In the genomic region with DNA sequence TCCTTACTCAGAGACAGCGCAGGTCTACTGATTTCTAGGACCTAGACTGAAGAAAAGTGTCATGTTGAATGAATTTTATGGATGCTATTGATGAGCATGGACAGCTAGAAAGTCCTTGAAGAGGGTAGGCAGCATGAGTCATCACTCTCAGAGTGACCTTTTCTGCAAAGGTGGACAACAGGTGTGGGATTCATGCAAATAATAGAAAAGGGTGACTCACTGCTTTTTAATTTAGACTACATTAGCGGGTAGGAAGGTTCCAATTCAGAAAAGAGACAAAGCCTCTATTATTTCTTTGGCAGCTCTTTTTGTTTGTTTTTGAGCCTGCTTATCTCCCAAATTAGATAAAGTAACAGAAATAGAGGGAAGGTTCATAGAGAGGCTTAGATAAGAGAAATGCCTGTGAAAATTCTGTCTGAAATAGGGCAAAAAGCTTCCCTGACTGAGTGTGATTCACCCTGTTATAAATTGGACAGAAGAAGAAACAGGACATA, we compare ENCODE assay signal across 11 cellular contexts.
DNase-seq lines count a peak whose midpoint lies in the region; ATAC-seq and TF ChIP-seq lines count a peak whose summit lies in the region.
"Had no signal": no experiment of that assay in that cellular context is flagged by ENCODE, and none has a peak within 500 bp of the region (broad histone marks: within the 10 kb centered on the region; RNA-seq: fewer than 3 reads in every experiment).

No MANE protein-coding gene starts in this region.

- no peaks in the 10 kb centered on the region for H4K20me1 ChIP-seq in smooth muscle cell (ENCODE audit: low read depth)

- 47% methylated on average over 2 of the region's 2 CpGs for WGBS in smooth muscle cell (ENCODE audit: low lambda C conversion rate)

- H3K4me2 ChIP-seq in smooth muscle cell, result peak overlapping the region; percentile 83

- no peaks in the 10 kb centered on the region for H3K36me3 ChIP-seq in smooth muscle cell (ENCODE audit: low read depth)
- H3K36me3 ChIP-seq: Peyer's patch had no signal

- H3K4me1 ChIP-seq in smooth muscle cell (ENCODE audit: low read depth), result peaks cover 27% of the 10 kb centered on the region

- no peak overlapping the region for H3K27ac Mint-ChIP-seq in activated naive CD4-positive, alpha-beta T cell treated with anti-CD3 and anti-CD28 coated beads, Interleukin-2, amount 10 ng/mL, durations not matched to agents 7 days and 5 days
- H3K27ac Mint-ChIP-seq: CD4-positive, CD25-positive, alpha-beta regulatory T cell had no signal

- TF ChIP-seq CTCF in fibroblast of the aortic adventitia (IDR thresholded peaks at IDR 0.05; ENCODE audit: insufficient read depth, low read length) (no peak), smooth muscle cell (IDR thresholded peaks at IDR 0.05; ENCODE audit: borderline replicate concordance, insufficient read depth, poor library complexity, severe bottlenecking) (no peak)

- no peak overlapping the region for H3K4me3 ChIP-seq in fibroblast of the aortic adventitia (ENCODE audit: low read depth, low read length)
- peak overlapping the region; percentile 39 for H3K4me3 ChIP-seq in smooth muscle cell
- H3K4me3 ChIP-seq: Peyer's patch had no signal

- no peaks in the 10 kb centered on the region for H3K9me3 ChIP-seq in smooth muscle cell (replicated peaks; ENCODE audit: low read depth)
- H3K9me3 ChIP-seq: Peyer's patch had no signal

- H2AFZ ChIP-seq in smooth muscle cell (ENCODE audit: low read depth), result no peak overlapping the region

- CTCF ChIA-PET in activated naive CD4-positive, alpha-beta T cell treated with anti-CD3 and anti-CD28 coated beads, Interleukin-2, amount 10 ng/mL, durations not matched to agents 7 days and 5 days (lab: Charles Lee), result no interaction called here

- no peaks in the 10 kb centered on the region for H3K27me3 ChIP-seq in smooth muscle cell (ENCODE audit: low read depth)
- H3K27me3 ChIP-seq: Peyer's patch had no signal

- H3F3A ChIP-seq in smooth muscle cell (ENCODE audit: low read depth), result no peaks in the 10 kb centered on the region

- H3K4me3 Mint-ChIP-seq in activated naive CD4-positive, alpha-beta T cell treated with anti-CD3 and anti-CD28 coated beads, Interleukin-2, amount 10 ng/mL, durations not matched to agents 7 days and 5 days, result no peak overlapping the region
- H3K4me3 Mint-ChIP-seq: CD4-positive, CD25-positive, alpha-beta regulatory T cell had no signal

- H3K79me2 ChIP-seq in smooth muscle cell (ENCODE audit: low read depth), result no peaks in the 10 kb centered on the region

- H3K9ac ChIP-seq in smooth muscle cell (ENCODE audit: low read depth), result no peak overlapping the region

- no peaks in the 10 kb centered on the region for H3K27me3 Mint-ChIP-seq in activated naive CD4-positive, alpha-beta T cell treated with anti-CD3 and anti-CD28 coated beads, Interleukin-2, amount 10 ng/mL, durations not matched to agents 7 days and 5 days
- H3K27me3 Mint-ChIP-seq: CD4-positive, CD25-positive, alpha-beta regulatory T cell had no signal

- no peaks in the 10 kb centered on the region for H3K4me1 Mint-ChIP-seq in activated naive CD4-positive, alpha-beta T cell treated with anti-CD3 and anti-CD28 coated beads, Interleukin-2, amount 10 ng/mL, durations not matched to agents 7 days and 5 days
- H3K4me1 Mint-ChIP-seq: CD4-positive, CD25-positive, alpha-beta regulatory T cell had no signal

- H3K36me3 Mint-ChIP-seq in activated naive CD4-positive, alpha-beta T cell treated with anti-CD3 and anti-CD28 coated beads, Interleukin-2, amount 10 ng/mL, durations not matched to agents 7 days and 5 days, result no peaks in the 10 kb centered on the region
- H3K36me3 Mint-ChIP-seq: CD4-positive, CD25-positive, alpha-beta regulatory T cell had no signal

- peak; percentile 4 for DNase-seq in HPDE6-E6E7 (ENCODE audit: extremely low spot score)
- DNase-seq in NCI-H748 (lab: John Stamatoyannopoulos, UW; ENCODE audit: unreplicated experiment), result peak; percentile 91
- peak; percentile 32 for DNase-seq in fibroblast of the aortic adventitia (ENCODE audit: low read depth)
- DNase-seq in smooth muscle cell (lab: John Stamatoyannopoulos, UW; ENCODE audit: unreplicated experiment), result no peak
- no peak for DNase-seq in T-helper 9 cell
- DNase-seq in activated naive CD4-positive, alpha-beta T cell treated with anti-CD3 and anti-CD28 coated beads, Interleukin-2, amount 10 ng/mL, durations not matched to agents 7 days and 5 days, result no peak
- no peak for DNase-seq in cardiac septum (ENCODE audit: low spot score)
- DNase-seq: CD4-positive, CD25-positive, alpha-beta regulatory T cell; Peyer's patch had no signal

- intact Hi-C loops in cardiac septum (cut with DNase I), result no loop called here

- no peaks in the 10 kb centered on the region for H3K9me3 Mint-ChIP-seq in activated naive CD4-positive, alpha-beta T cell treated with anti-CD3 and anti-CD28 coated beads, Interleukin-2, amount 10 ng/mL, durations not matched to agents 7 days and 5 days

- ATAC-seq in HG02678 (IDR thresholded peaks at IDR 0.05; ENCODE audit: unreplicated experiment), result no peak

- H3K27ac ChIP-seq in smooth muscle cell (ENCODE audit: low read depth), result peak overlapping the region; percentile 81
- H3K27ac ChIP-seq: epithelial cell of prostate had no signal

Comparison
In these comparisons a context has a peak if more than half of its experiments do, and no peak if none do; other contexts are left out.
1. DNase-seq: peak in HPDE6-E6E7 (single experiment), NCI-H748 (single experiment) and fibroblast of the aortic adventitia (single experiment); none in smooth muscle cell (single experiment), T-helper 9 cell (single experiment), activated naive CD4-positive, alpha-beta T cell treated with anti-CD3 and anti-CD28 coated beads, Interleukin-2, amount 10 ng/mL, durations not matched to agents 7 days and 5 days (single experiment) and cardiac septum (single experiment).